In genomic region chr6:100417037-100417436, GRCh38 we compare ENCODE assay signal across 26 cellular contexts. TPM values are rescaled to one million over a fixed set of nuclear protein-coding genes. Genes with fewer than 3 reads are reported as not detected.
DNase-seq lines count a peak whose midpoint lies in the region; ATAC-seq, FAIRE-seq and TF ChIP-seq lines count a peak whose summit lies in the region.
"Had no signal": no experiment of that assay in that cellular context is flagged by ENCODE, and none has a peak within 500 bp of the region (broad histone marks: within the 10 kb centered on the region; RNA-seq: fewer than 3 reads in every experiment).

No MANE protein-coding gene starts in this region.

- POLR2A ChIA-PET in H1 (lab: Charles Lee; ENCODE audit: partially characterized antibody) (no interaction called here), HepG2 (lab: Yijun Ruan, JAX) (no interaction called here)

- H3K14ac ChIP-seq in H1 (ENCODE audit: insufficient read length): no peak overlapping the region

- H3K9me3 Mint-ChIP-seq in Calu3 (ENCODE audit: low read depth, unreplicated experiment): peaks cover 3% of the 10 kb centered on the region
- H3K9me3 Mint-ChIP-seq: CD4-positive, alpha-beta T cell had no signal

- no peak for TF ChIP-seq CTCF in Calu3 (IDR thresholded peaks at IDR 0.05; ENCODE audit: unreplicated experiment)
- no peak for TF ChIP-seq CTCF in H1 (IDR thresholded peaks at IDR 0.05; ENCODE audit: control extremely low read depth in 1 of 3, insufficient read depth in 1 of 3, low read depth in 1 of 3, low read length in 3 of 3)
- no peak for TF ChIP-seq CTCF in HepG2 (CRISPR knock-in tag; IDR thresholded peaks at IDR 0.05)

- no peaks in the 10 kb centered on the region for H3K36me3 Mint-ChIP-seq in Calu3 (ENCODE audit: insufficient read depth, unreplicated experiment)
- H3K36me3 Mint-ChIP-seq: CD14-positive monocyte; CD8-positive, alpha-beta memory T cell had no signal

- H3K9ac ChIP-seq in H1 (replicated peaks in 1 of 4; ENCODE audit: extremely low read depth in 1 of 4, low read depth in 3 of 4, low read length in 3 of 4): no peak overlapping the region
- H3K9ac ChIP-seq in HepG2 (ENCODE audit: insufficient read depth, low read depth, low read length): no peak overlapping the region
- H3K9ac ChIP-seq: BLaER1 treated with 17β-estradiol and CSF1 and Interleukin-3, amounts not matched to agents 10 nM and 100 nM; GM23248 had no signal

- no peak overlapping the region for H2BK15ac ChIP-seq in H1 (ENCODE audit: low read length)

- in situ Hi-C loops in HepG2 (cut with HindIII; ENCODE audit: extremely low pct_ligation_motif_present, low pct_unique_long_range_greater_than_20kb): no loop called here

- no peak overlapping the region for H2BK20ac ChIP-seq in H1 (ENCODE audit: low read length)

- H3K4ac ChIP-seq in H1 (replicated peaks; ENCODE audit: insufficient read length, low read depth, low read length): no peak overlapping the region

- H3K79me2 ChIP-seq in H1 (ENCODE audit: control insufficient read depth in 1 of 2, insufficient read depth in 2 of 2, low read length in 2 of 2) (no peaks in the 10 kb centered on the region), HepG2 (ENCODE audit: insufficient read depth, low read length) (no peaks in the 10 kb centered on the region)

- no peak overlapping the region for H3K23ac ChIP-seq in H1 (ENCODE audit: insufficient read length)

- no peak overlapping the region for H3K4me2 ChIP-seq in H1 (ENCODE audit: insufficient read depth in 1 of 2, low read depth in 2 of 2, low read length in 2 of 2)
- no peak overlapping the region for H3K4me2 ChIP-seq in HepG2 (ENCODE audit: low read depth, low read length)
- H3K4me2 ChIP-seq: A549; BLaER1 treated with 17β-estradiol and CSF1 and Interleukin-3, amounts not matched to agents 10 nM and 100 nM had no signal

- no peak overlapping the region for H2AK5ac ChIP-seq in H1 (ENCODE audit: low read depth, low read length)

- H3K9me3 ChIP-seq in H1 (ENCODE audit: insufficient read depth in 2 of 2, low read depth in 1 of 2, low read length in 1 of 2): no peaks in the 10 kb centered on the region
- no peaks in the 10 kb centered on the region for H3K9me3 ChIP-seq in HepG2 (ENCODE audit: low read length)
- H3K9me3 ChIP-seq: A549; BE2C; BLaER1 treated with 17β-estradiol and CSF1 and Interleukin-3, amounts not matched to agents 10 nM and 100 nM had no signal

- H4K20me1 ChIP-seq in H1 (replicated peaks in 1 of 2; ENCODE audit: control insufficient read depth in 1 of 2, insufficient read depth in 2 of 2, low read length in 2 of 2): no peaks in the 10 kb centered on the region
- no peaks in the 10 kb centered on the region for H4K20me1 ChIP-seq in HepG2 (ENCODE audit: insufficient read depth, low read length)
- H4K20me1 ChIP-seq: BLaER1 treated with 17β-estradiol and CSF1 and Interleukin-3, amounts not matched to agents 10 nM and 100 nM had no signal

- H2BK120ac ChIP-seq in H1 (replicated peaks; ENCODE audit: low read depth, low read length): no peak overlapping the region

- no peak overlapping the region for H4K5ac ChIP-seq in H1 (ENCODE audit: insufficient read length, low read depth, low read length)

- H2BK12ac ChIP-seq in H1 (ENCODE audit: low read depth, low read length): no peak overlapping the region

- H3K4me1 Mint-ChIP-seq in Calu3 (ENCODE audit: low read depth, unreplicated experiment): peaks cover 8% of the 10 kb centered on the region
- H3K4me1 Mint-ChIP-seq: CD14-positive monocyte; CD8-positive, alpha-beta memory T cell had no signal

- no peak for TF ChIP-seq POLR2A in H1 (IDR thresholded peaks at IDR 0.05; ENCODE audit: control extremely low read depth in 1 of 2, low read depth in 2 of 2, low read length in 2 of 2)
- TF ChIP-seq POLR2A in HepG2 (IDR thresholded peaks at IDR 0.05; ENCODE audit: insufficient read depth in 1 of 2, low read depth in 2 of 2, low read length in 2 of 2): no peak

- peak overlapping the region; percentile 47 for H4K91ac ChIP-seq in H1 (replicated peaks; ENCODE audit: insufficient read length, low read length)

- H3K23me2 ChIP-seq in H1 (ENCODE audit: low read depth, low read length): no peaks in the 10 kb centered on the region

- CTCF ChIA-PET in Calu3 (lab: Charles Lee) (no interaction called here), H1 (lab: Charles Lee; ENCODE audit: partially characterized antibody) (interaction anchor here (1.3 kb wide), 1 partner anchor 188 kb away, joined by 3 read pairs; no protein-coding TSS in a partner anchor), HepG2 (lab: Yijun Ruan, JAX; ENCODE audit: low intra/inter-chr PET ratio, low total read pairs) (no interaction called here)

- no peak overlapping the region for H2BK5ac ChIP-seq in H1 (ENCODE audit: low read depth, low read length)

- TF ChIP-seq RAD21 in H1 (IDR thresholded peaks at IDR 0.05 in 1 of 2, conservative IDR thresholded peaks at IDR 0.05 in 1 of 2; ENCODE audit: low read depth in 2 of 2, low read length in 2 of 2) (no peak), HepG2 (CRISPR knock-in tag; IDR thresholded peaks at IDR 0.05) (no peak)

- H3K36me3 ChIP-seq in H1 (ENCODE audit: control insufficient read depth in 2 of 4, insufficient read depth in 4 of 4, low read length in 3 of 4) (no peaks in the 10 kb centered on the region), HepG2 (replicated peaks in 1 of 2; ENCODE audit: control insufficient read depth in 1 of 2, insufficient read depth in 2 of 2, low read length in 2 of 2) (no peaks in the 10 kb centered on the region)
- H3K36me3 ChIP-seq: BE2C; BLaER1 treated with 17β-estradiol and CSF1 and Interleukin-3, amounts not matched to agents 10 nM and 100 nM had no signal

- no peak overlapping the region for H3K56ac ChIP-seq in H1 (replicated peaks; ENCODE audit: insufficient read length, low read depth, low read length)

- peak overlapping the region; percentile 14 for H3K27ac Mint-ChIP-seq in Calu3 (ENCODE audit: unreplicated experiment)
- H3K27ac Mint-ChIP-seq: CD14-positive monocyte; CD4-positive, alpha-beta T cell; CD8-positive, alpha-beta memory T cell had no signal

- DNase-seq in Calu3 (no peak), MV-4-11 (lab: John Stamatoyannopoulos, UW) (peak; percentile 46), H1 (ENCODE audit: low read depth in 1 of 2, low spot score in 2 of 2) (no peak), HepG2 (ENCODE audit: low spot score) (no peak), amniotic stem cell (lab: John Stamatoyannopoulos, UW) (no peak), Right ventricle myocardium inferior (ENCODE audit: missing footprints) (no peak)
- DNase-seq: 8988T; ACHN; AML-193; BE2C; CD4-positive, alpha-beta T cell; CD8-positive, alpha-beta memory T cell; DMS53; DMS79 treated with DMSO at 0.1 percent for 48 hours; GF-D8; GM23248; H9 had no signal

- H3K27ac ChIP-seq in H1 (ENCODE audit: low read depth, low read length) (no peak overlapping the region), HepG2 (ENCODE audit: extremely low read length, insufficient read depth, low read length) (no peak overlapping the region)
- H3K27ac ChIP-seq: A549; BLaER1 treated with 17β-estradiol and CSF1 and Interleukin-3, amounts not matched to agents 10 nM and 100 nM; GM23248 had no signal

- intact Hi-C loops in Calu3 (cut with micrococcal nuclease; ENCODE audit: unreplicated experiment) (no loop called here), HepG2 (cut with micrococcal nuclease; ENCODE audit: unreplicated experiment) (no loop called here), Right ventricle myocardium inferior (cut with DNase I) (no loop called here)

- H3K18ac ChIP-seq in H1 (ENCODE audit: extremely low read depth, low read length): no peak overlapping the region

- H3K27me3 ChIP-seq in H1 (replicated peaks in 1 of 4; ENCODE audit: control insufficient read depth in 3 of 4, extremely low read depth in 1 of 4, insufficient read depth in 3 of 4, low read length in 3 of 4) (peaks cover 0 to 1% (median 0%) of the 10 kb centered on the region in 4 experiments; a peak in 1 of 7 replicates), HepG2 (ENCODE audit: control insufficient read depth in 1 of 2, insufficient read depth in 2 of 2, low read length in 2 of 2) (no peaks in the 10 kb centered on the region; a peak in 1 of 5 replicates)
- H3K27me3 ChIP-seq: BLaER1 treated with 17β-estradiol and CSF1 and Interleukin-3, amounts not matched to agents 10 nM and 100 nM had no signal

- H3K4me3 ChIP-seq in H1 (ENCODE audit: extremely low read depth in 1 of 4, insufficient read depth in 2 of 4, low read depth in 3 of 4, low read length in 4 of 4) (no peak overlapping the region), HepG2 (replicated peaks in 1 of 3; ENCODE audit: insufficient read depth in 1 of 3, low read depth in 2 of 3, low read length in 3 of 3) (no peak overlapping the region)
- H3K4me3 ChIP-seq: A549; BLaER1 treated with 17β-estradiol and CSF1 and Interleukin-3, amounts not matched to agents 10 nM and 100 nM; GM23248 had no signal

- BruUV-seq in Calu3 (replicated peaks; lab: Mats Ljungman, UMichigan) (no TSS peak), HepG2 (replicated peaks; lab: Mats Ljungman, UMichigan) (no TSS peak)

- H3K79me1 ChIP-seq in H1 (ENCODE audit: low read depth, low read length): no peaks in the 10 kb centered on the region

- TF ChIP-seq EP300 in H1 (IDR thresholded peaks at IDR 0.05; ENCODE audit: borderline replicate concordance in 1 of 2, low read depth in 2 of 2, low read length in 2 of 2) (no peak), HepG2 (IDR thresholded peaks at IDR 0.05; ENCODE audit: low read depth in 2 of 2, low read length in 2 of 2) (no peak), HepG2 (CRISPR knock-in tag; IDR thresholded peaks at IDR 0.05; ENCODE audit: borderline replicate concordance) (no peak)

- H2AFZ ChIP-seq in H1 (ENCODE audit: low read length): no peak overlapping the region
- H2AFZ ChIP-seq in HepG2 (ENCODE audit: low read length): no peak overlapping the region
- H2AFZ ChIP-seq: GM23248 had no signal

- 82% methylated on average over 3 of the region's 3 CpGs; no CpG with 5 or more reads in 1 of the 2 experiments for WGBS in H1 (ENCODE audit: extremely low coverage in 1 of 2, insufficient coverage in 1 of 2, insufficient read length in 1 of 2, insufficient replicate concordance in 2 of 2, low coverage in 1 of 2, low lambda C conversion rate in 2 of 2, missing lambda C conversion rate in 1 of 2), 2 experiments
- 4% methylated on average over 3 of the region's 3 CpGs for WGBS in HepG2 (ENCODE audit: low lambda C conversion rate)

- H3K4me3 Mint-ChIP-seq in Calu3 (ENCODE audit: low read depth, unreplicated experiment): no peak overlapping the region
- H3K4me3 Mint-ChIP-seq: CD14-positive monocyte; CD4-positive, alpha-beta T cell; CD8-positive, alpha-beta memory T cell; H9 had no signal

- ATAC-seq in HepG2: peak; percentile 54; the same call in 2 of the 3 replicates
- no peak for ATAC-seq in GM19467 (IDR thresholded peaks at IDR 0.05; ENCODE audit: unreplicated experiment)
- ATAC-seq in Right ventricle myocardium inferior: no peak
- ATAC-seq in HG03521 (IDR thresholded peaks at IDR 0.05; ENCODE audit: unreplicated experiment): no peak
- ATAC-seq: A549, HCT116 had no signal

- H3K27me3 Mint-ChIP-seq in Calu3 (ENCODE audit: unreplicated experiment): no peaks in the 10 kb centered on the region

- H3K4me1 ChIP-seq in H1 (replicated peaks in 1 of 4; ENCODE audit: control insufficient read depth in 3 of 4, insufficient read depth in 4 of 4, low read length in 3 of 4) (peaks cover 0 to 7% (median 3%) of the 10 kb centered on the region in 4 experiments; a peak in 1 of 7 replicates), HepG2 (ENCODE audit: insufficient read depth, low read length) (no peaks in the 10 kb centered on the region)
- H3K4me1 ChIP-seq: A549; BE2C; BLaER1 treated with 17β-estradiol and CSF1 and Interleukin-3, amounts not matched to agents 10 nM and 100 nM had no signal

- H4K8ac ChIP-seq in H1 (ENCODE audit: extremely low read depth, insufficient read depth, low read length): no peak overlapping the region

- FAIRE-seq in H1 (lab: Jason Lieb, UNC): no peak
- FAIRE-seq in HepG2 (lab: Jason Lieb, UNC): no peak
- FAIRE-seq: A549, GM12891, GM18507 had no signal

RNA-seq across cellular contexts. Expression of gene SIM1, which starts 47.7 kb away (rescaled TPM):
- total RNA-seq in Calu3 (2022) (not detected in 2 replicates), HepG2 (2016; rRNA removed; fragmentation: Illumina TruSeq; extraction: Trizol) (not detected in 2 replicates), Right ventricle myocardium inferior (not detected)
- total RNA-seq in H1 (2021; fragmentation: NEBNext Ultra II Directional; extraction: Animal tissue kit (Norgen Biotek cat#: 25700)): 0.39 and 0.61 TPM in 2 replicates
- polyA plus RNA-seq in H1 (2011; rRNA removed) (0.02 and 0.09 TPM in 2 replicates), HepG2 (2011; rRNA removed) (not detected in 2 replicates)
- polyA plus RNA-seq in H1 (2011; cell fraction: cytosol; rRNA removed): 0.03 TPM
- polyA plus RNA-seq in H1 (2011; cell fraction: nucleus; rRNA removed): 0.11 TPM
- polyA plus RNA-seq in H1 (2012, experiment 1 of 2): 0.03 to 0.11 TPM (median 0.06 TPM) in 3 of 4 replicates, not detected in the other
- polyA plus RNA-seq in H1 (2012, experiment 2 of 2): not detected
- 0.16 TPM for polyA plus RNA-seq in H1 (2013, experiment 1 of 2)
- polyA plus RNA-seq in H1 (2013, experiment 2 of 2): 0.17 TPM
- polyA minus RNA-seq in H1 (2011; rRNA and poly(A)+ RNA removed): 0.10 and 0.13 TPM in 2 replicates
- polyA minus RNA-seq in H1 (2011; cell fraction: cytosol; rRNA and poly(A)+ RNA removed): not detected
- polyA minus RNA-seq in H1 (2011; cell fraction: nucleus; rRNA and poly(A)+ RNA removed): 0.80 TPM
- not detected in 2 replicates for total RNA-seq in HepG2 (2016; cell fraction: cytosol; rRNA removed; fragmentation: Illumina TruSeq; extraction: Trizol; ENCODE audit: low read depth)
- total RNA-seq in HepG2 (2016; cell fraction: insoluble cytoplasmic fraction; rRNA removed; fragmentation: Illumina TruSeq; extraction: Trizol): not detected in 2 replicates
- total RNA-seq in HepG2 (2016; cell fraction: membrane; rRNA removed; fragmentation: Illumina TruSeq; extraction: Trizol): not detected in 2 replicates
- not detected in 2 replicates for total RNA-seq in HepG2 (2016; cell fraction: nucleus; rRNA removed; fragmentation: Illumina TruSeq; extraction: Trizol)
- polyA plus RNA-seq in HepG2 (2011; cell fraction: cytosol; rRNA removed): not detected in 2 replicates
- not detected in 2 replicates for polyA plus RNA-seq in HepG2 (2011; cell fraction: nucleus; rRNA removed)
- not detected in 2 replicates for polyA plus RNA-seq in HepG2 (2012)
- not detected in 2 replicates for polyA plus RNA-seq in HepG2 (2016; cell fraction: cytosol; fragmentation: Illumina TruSeq; extraction: Trizol; ENCODE audit: low read depth)
- polyA plus RNA-seq in HepG2 (2016; cell fraction: insoluble cytoplasmic fraction; fragmentation: Illumina TruSeq; extraction: Trizol; ENCODE audit: low read depth): not detected in 2 replicates
- polyA plus RNA-seq in HepG2 (2016; cell fraction: membrane; fragmentation: Illumina TruSeq; extraction: Trizol; ENCODE audit: low read depth): not detected in 2 replicates
- not detected in 2 replicates for polyA plus RNA-seq in HepG2 (2016; cell fraction: nucleus; fragmentation: Illumina TruSeq; extraction: Trizol; ENCODE audit: insufficient read depth, low read depth)
- polyA minus RNA-seq in HepG2 (2011; rRNA and poly(A)+ RNA removed; ENCODE audit: low replicate concordance): not detected in 2 replicates
- polyA minus RNA-seq in HepG2 (2011; cell fraction: cytosol; rRNA and poly(A)+ RNA removed): not detected in 2 replicates
- polyA minus RNA-seq in HepG2 (2011; cell fraction: nucleus; rRNA and poly(A)+ RNA removed): not detected in 2 replicates
- total RNA-seq: CD4-positive, alpha-beta T cell; CD8-positive, alpha-beta memory T cell; H4; H9 had no signal
- polyA plus RNA-seq: A549; CD14-positive monocyte; CD8-positive, alpha-beta memory T cell had no signal
